ENCODE assay signal across 1 cellular context in genomic region chr5:138465288-138466057, GRCh38.
TF ChIP-seq lines count a peak whose summit lies in the region.

Gene EGR1, plus strand, starts transcription at chr5:138465479. Its CDS starts 283 bp downstream, at chr5:138465762.

TF ChIP-seq in GM12878, 131 proteins besides CTCF, POLR2A, EP300 and RAD21 (continued from another document and continues in another):
- TF ChIP-seq BCLAF1 (IDR thresholded peaks at IDR 0.05) (peak; percentile 71), USF1 (IDR thresholded peaks at IDR 0.05; ENCODE audit: borderline replicate concordance, extremely low read length, insufficient read depth, low read depth, low read length) (no peak), SMAD1 (IDR thresholded peaks at IDR 0.05; ENCODE audit: low read depth, partially characterized antibody) (peak; percentile 68), IRF5 (IDR thresholded peaks at IDR 0.05; ENCODE audit: borderline replicate concordance) (no peak), BMI1 (IDR thresholded peaks at IDR 0.05; ENCODE audit: borderline replicate concordance) (no peak), BCL3 (IDR thresholded peaks at IDR 0.05; ENCODE audit: borderline replicate concordance, insufficient read depth, low read depth, low read length, poor library complexity, severe bottlenecking) (no peak), MXI1 (IDR thresholded peaks at IDR 0.05; ENCODE audit: low read depth, low read length) (no peak), RB1 (IDR thresholded peaks at IDR 0.05; ENCODE audit: borderline replicate concordance) (no peak; the same call in 1 of the 2 replicates), MYB (IDR thresholded peaks at IDR 0.05; ENCODE audit: borderline replicate concordance, low read depth, low read length) (no peak), ESRRA (IDR thresholded peaks at IDR 0.05; ENCODE audit: low read length) (no peak), SMARCA5 (IDR thresholded peaks at IDR 0.05) (0 out of 2 replicates have a peak, but pooled peaks have one; percentile 45), ZNF24 (IDR thresholded peaks at IDR 0.05) (no peak), MEF2A (IDR thresholded peaks at IDR 0.05; ENCODE audit: insufficient read depth, low read depth, low read length) (0 out of 2 replicates have a peak, but pooled peaks have one; percentile 4), CREB1 (IDR thresholded peaks at IDR 0.05; ENCODE audit: low read depth) (peak; percentile 94), ATF7 (IDR thresholded peaks at IDR 0.05; ENCODE audit: low read depth) (no peak; the same call in 1 of the 2 replicates), EED (IDR thresholded peaks at IDR 0.05; ENCODE audit: low read depth) (no peak), MLLT1 (IDR thresholded peaks at IDR 0.05) (peak; percentile 98), NFXL1 (IDR thresholded peaks at IDR 0.05; ENCODE audit: borderline replicate concordance) (no peak), POLR2AphosphoS2 (IDR thresholded peaks at IDR 0.05; ENCODE audit: low read depth, low read length) (peak; percentile 99), STAT1 (conservative IDR thresholded peaks at IDR 0.05) (no peak), HSF1 (IDR thresholded peaks at IDR 0.05; ENCODE audit: low read depth, low read length) (no peak), CBX5 (IDR thresholded peaks at IDR 0.05; ENCODE audit: low read depth) (no peak), E4F1 (IDR thresholded peaks at IDR 0.05; ENCODE audit: borderline replicate concordance, partially characterized antibody) (no peak), ZBTB33 (IDR thresholded peaks at IDR 0.05) (peak; percentile 98), SREBF1 (IDR thresholded peaks at IDR 0.05; ENCODE audit: low read length) (no peak; the same call in 1 of the 2 replicates), TAF1 (IDR thresholded peaks at IDR 0.05; ENCODE audit: borderline replicate concordance, low read depth, low read length) (no peak), SRF (IDR thresholded peaks at IDR 0.05; ENCODE audit: low read depth in 2 of 2, low read length in 2 of 2) (peak; percentile 93 to 98), SIX5 (IDR thresholded peaks at IDR 0.05; ENCODE audit: low read depth, low read length, severe bottlenecking) (no peak), E2F4 (IDR thresholded peaks at IDR 0.05; ENCODE audit: low read depth, low read length) (no peak), ELK1 (IDR thresholded peaks at IDR 0.05; ENCODE audit: low read depth, low read length) (peak; percentile 74; the same call in 1 of the 2 replicates), MEF2B (IDR thresholded peaks at IDR 0.05; ENCODE audit: partially characterized antibody, poor library complexity, severe bottlenecking) (no peak), DPF2 (IDR thresholded peaks at IDR 0.05) (peak; percentile 31), SREBF2 (IDR thresholded peaks at IDR 0.05; ENCODE audit: low read length) (no peak), CBFB (IDR thresholded peaks at IDR 0.05; ENCODE audit: low read depth) (no peak), ZBTB4 (CRISPR knock-in tag; IDR thresholded peaks at IDR 0.05) (no peak), NR2C1 (IDR thresholded peaks at IDR 0.05) (peak; percentile 39), HDGF (IDR thresholded peaks at IDR 0.05) (no peak), ASH2L (IDR thresholded peaks at IDR 0.05; ENCODE audit: borderline replicate concordance, low read depth) (no peak), JUNB (IDR thresholded peaks at IDR 0.05) (no peak), POU2F2 (IDR thresholded peaks at IDR 0.05; ENCODE audit: borderline replicate concordance, low read depth, low read length) (peak; percentile 93)
